Comparison of ENCODE assay signal across 17 cellular contexts in genomic region chr4:85942107-85942506, GRCh38.
"Had no signal": no experiment of that assay in that cellular context is flagged by ENCODE, and none has a peak within 500 bp of the region (broad histone marks: within the 10 kb centered on the region; RNA-seq: fewer than 3 reads in every experiment).

No MANE protein-coding gene starts in this region.

- ATAC-seq: foreskin keratinocyte; left colon; naive thymus-derived CD4-positive, alpha-beta T cell; right cardiac atrium had no signal

- DNase-seq: colonic mucosa; effector CD4-positive, alpha-beta T cell; endodermal cell; erythroblast; foreskin keratinocyte; immature natural killer cell; left colon; naive thymus-derived CD4-positive, alpha-beta T cell; nucleus accumbens; ovary; right cardiac atrium; small intestine; stimulated activated CD4-positive, alpha-beta T cell treated with anti-CD3 and anti-CD28 coated beads, Interleukin-12 subunit alpha, Interleukin-12 subunit beta, amount 100 ng/mL, for 4 hours; stimulated activated naive CD4-positive, alpha-beta T cell; stomach; substantia nigra; transverse colon had no signal
